ENCODE assay signal across 1 cellular context in the genomic region with DNA sequence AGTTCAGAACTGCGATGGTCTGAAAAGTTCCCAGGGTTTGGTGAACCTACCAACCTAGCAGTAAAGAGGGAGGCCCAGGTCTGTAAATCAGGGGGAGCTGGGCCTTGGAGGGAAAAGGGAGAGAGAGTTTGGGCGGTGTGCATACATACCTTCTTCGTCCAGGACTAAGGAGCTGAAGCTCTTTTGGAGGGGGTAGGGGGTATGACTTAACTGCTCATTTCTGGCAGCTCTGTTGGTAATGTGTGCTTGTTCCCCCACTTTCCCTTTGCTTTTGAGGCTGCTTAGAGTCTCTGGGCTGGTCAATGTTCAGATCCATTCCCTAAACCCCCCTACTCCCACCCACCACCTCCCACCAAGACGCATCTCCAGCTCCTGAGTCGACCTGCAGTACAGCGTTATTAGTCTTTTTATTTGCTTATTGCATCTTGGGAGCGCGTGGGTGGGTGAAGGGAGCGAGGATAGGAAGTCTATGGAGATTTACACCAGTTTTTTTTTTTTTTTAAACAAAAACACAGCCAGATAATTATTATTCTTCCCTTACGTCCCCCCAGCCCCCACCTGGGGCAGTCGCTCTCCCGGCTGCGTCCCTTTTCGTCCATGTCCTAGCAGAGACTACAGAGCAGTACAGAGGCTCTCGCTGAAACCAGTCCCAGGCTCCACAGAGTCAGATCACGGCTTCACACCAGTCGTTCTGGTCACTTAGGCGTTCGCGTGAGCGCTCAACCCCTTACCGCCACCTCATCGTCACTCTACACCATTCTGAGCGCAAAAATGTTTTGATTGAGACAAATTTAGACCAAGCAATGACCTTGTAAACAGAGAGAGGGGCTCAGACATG.
TF ChIP-seq lines count a peak whose summit lies in the region.

No MANE protein-coding gene starts in this region.

TF ChIP-seq in endothelial cell of umbilical vein, 7 proteins besides CTCF, POLR2A, EP300 and RAD21:
- TF ChIP-seq JUN (IDR thresholded peaks at IDR 0.05; ENCODE audit: borderline replicate concordance, insufficient read depth, insufficient read length, low read depth) (no peak), MAX (IDR thresholded peaks at IDR 0.05; ENCODE audit: insufficient read depth, insufficient read length) (no peak)
